ENCODE assay signal across 9 cellular contexts in genomic region chr20:63751471-63752271, GRCh38.
A peak's percentile ranks its signal among the peaks of the same experiment; 100 is the strongest.
DNase-seq lines count a peak whose midpoint lies in the region; ATAC-seq and TF ChIP-seq lines count a peak whose summit lies in the region.
"Had no signal": no experiment of that assay in that cellular context is flagged by ENCODE, and none has a peak within 500 bp of the region (broad histone marks: within the 10 kb centered on the region; RNA-seq: fewer than 3 reads in every experiment).

No MANE protein-coding gene starts in this region.

- no peak for TF ChIP-seq CTCF in RWPE1 (conservative IDR thresholded peaks at IDR 0.05; ENCODE audit: low read depth)

- ATAC-seq in GM21786 (IDR thresholded peaks at IDR 0.05; ENCODE audit: unreplicated experiment) (no peak), HG02870 (IDR thresholded peaks at IDR 0.05; ENCODE audit: unreplicated experiment) (no peak)

- CTCF ChIA-PET in RWPE1 (lab: Yijun Ruan, JAX), result interaction anchor here (0.7 kb wide), 1 partner anchor 9 kb away, joined by 3 read pairs; no protein-coding TSS in a partner anchor

- H3K27ac ChIP-seq in RWPE1, result peak overlapping the region; percentile 14; the same call in 1 of the 2 replicates
- H3K27ac ChIP-seq: epithelial cell of prostate had no signal

- POLR2A ChIA-PET in RWPE1 (lab: Yijun Ruan, JAX; ENCODE audit: low non-redundant PET), result no interaction called here

- peak; percentile 71 for DNase-seq in 8988T
- DNase-seq in DMS153 treated with DMSO at 0.1 percent for 48 hours (lab: John Stamatoyannopoulos, UW; ENCODE audit: unreplicated experiment), result peak; percentile 3
- DNase-seq in RWPE1 (ENCODE audit: low spot score), result no peak
- peak; percentile 24 for DNase-seq in iPS-NIHi11 (ENCODE audit: low spot score)
- DNase-seq in C1 segment of cervical spinal cord (lab: John Stamatoyannopoulos, UW), result no peak
- no peak for DNase-seq in central memory CD4-positive, alpha-beta T cell

Comparison
In these comparisons a context has a peak if more than half of its experiments do, and no peak if none do; other contexts are left out.
1. DNase-seq: peak in 8988T (single experiment), DMS153 treated with DMSO at 0.1 percent for 48 hours (single experiment) and iPS-NIHi11 (single experiment); none in RWPE1 (single experiment), C1 segment of cervical spinal cord (0 of 14) and central memory CD4-positive, alpha-beta T cell (single experiment).